ENCODE assay signal across 21 cellular contexts in the genomic region with DNA sequence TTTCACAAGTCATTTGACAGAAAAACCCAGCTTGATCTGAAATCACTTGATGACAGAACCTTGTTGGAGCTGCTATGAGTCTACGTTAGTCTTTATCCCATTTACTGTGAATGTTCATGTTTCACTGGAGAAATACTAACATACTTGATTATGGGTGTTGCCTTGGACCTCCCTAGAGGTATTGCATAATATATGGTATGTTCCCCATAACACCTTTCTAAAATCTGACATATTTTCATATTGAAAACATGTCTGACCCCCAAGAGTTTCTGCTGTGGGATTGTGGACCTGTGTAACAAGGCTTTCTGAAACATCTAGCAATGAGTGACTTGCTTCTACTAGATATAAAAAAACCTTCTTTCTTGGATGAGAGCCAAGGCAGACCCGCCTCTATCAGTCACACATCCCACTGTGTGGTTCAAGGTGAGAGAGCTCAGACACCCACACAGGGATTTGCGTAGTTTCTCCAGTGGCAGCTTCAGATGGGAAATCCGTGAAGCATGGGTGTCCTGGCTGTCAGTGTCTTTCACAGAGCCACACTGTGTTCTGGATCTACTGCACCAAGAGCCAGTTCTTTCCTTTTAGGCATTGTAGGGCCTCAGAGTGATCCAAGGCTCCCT. TPM values are rescaled to one million over a fixed set of nuclear protein-coding genes. Genes with fewer than 3 reads are reported as not detected.
DNase-seq lines count a peak whose midpoint lies in the region; ATAC-seq and TF ChIP-seq lines count a peak whose summit lies in the region.
"Had no signal": no experiment of that assay in that cellular context is flagged by ENCODE, and none has a peak within 500 bp of the region (broad histone marks: within the 10 kb centered on the region; RNA-seq: fewer than 3 reads in every experiment).

No MANE protein-coding gene starts in this region.

- intact Hi-C loops in MCF 10A (cut with micrococcal nuclease), result no loop called here
- intact Hi-C loops in mammary epithelial cell (cut with micrococcal nuclease), result no loop called here
- intact Hi-C loops in PC-3 (cut with micrococcal nuclease), result loop anchor here (10.0 kb wide), 1 partner anchor 152 kb away; the partner anchor contains the start of gene PPP2R5A

- BruUV-seq in MCF 10A (replicated peaks; lab: Mats Ljungman, UMichigan) (no TSS peak), mammary epithelial cell (replicated peaks; lab: Mats Ljungman, UMichigan) (no TSS peak), PC-3 (replicated peaks; lab: Mats Ljungman, UMichigan) (no TSS peak)

- peaks cover 38% of the 10 kb centered on the region for H3K4me1 Mint-ChIP-seq in MCF 10A (ENCODE audit: insufficient read depth, unreplicated experiment)
- H3K4me1 Mint-ChIP-seq in stimulated activated effector memory CD8-positive, alpha-beta T cell treated with anti-CD3 and anti-CD28 coated beads, Interleukin-12 subunit alpha, Interleukin-12 subunit beta, amount 100 ng/mL, for 72 hours, result peaks cover 18% of the 10 kb centered on the region

- no peaks in the 10 kb centered on the region for H3F3A ChIP-seq in PC-3 (ENCODE audit: low read length, unreplicated experiment)

- TF ChIP-seq POLR2A in gastroesophageal sphincter (IDR thresholded peaks at IDR 0.05), result no peak

- no peaks in the 10 kb centered on the region for H3K9me2 ChIP-seq in PC-3 (replicated peaks; ENCODE audit: low read length)

- DNase-seq in DMS53 (lab: John Stamatoyannopoulos, UW), result peak; percentile 12
- no peak for DNase-seq in DMS53 treated with DMSO at 0.1 percent for 48 hours (lab: John Stamatoyannopoulos, UW; ENCODE audit: unreplicated experiment)
- DNase-seq in MCF 10A (ENCODE audit: unreplicated experiment), result peak; percentile 41
- DNase-seq in mammary epithelial cell, result no peak
- DNase-seq in PC-3, result peak; percentile 35
- DNase-seq in stimulated activated effector memory CD8-positive, alpha-beta T cell treated with anti-CD3 and anti-CD28 coated beads, Interleukin-12 subunit alpha, Interleukin-12 subunit beta, amount 100 ng/mL, for 72 hours (ENCODE audit: low spot score in 2 of 2), result no peak
- DNase-seq in SKM-1 treated with dmso at 0.1 percent for 144 hours (lab: John Stamatoyannopoulos, UW; ENCODE audit: unreplicated experiment), result no peak
- DNase-seq: CD4-positive, CD25-positive, alpha-beta regulatory T cell; islet precursor cell; naive thymus-derived CD8-positive, alpha-beta T cell; NCI-H1092 treated with DMSO at 0.1 percent for 48 hours; NCI-H2029; NCI-H510A; SJCRH30; stimulated activated CD8-positive, alpha-beta memory T cell treated with anti-CD3 and anti-CD28 coated beads, Interleukin-4, amount 100 ng/mL, for 48 hours; stomach; T-cell; thyroid gland had no signal

- H3K4me2 ChIP-seq in mammary epithelial cell (ENCODE audit: insufficient read depth, low read depth, low read length) (no peak overlapping the region), PC-3 (ENCODE audit: low read length) (no peak overlapping the region)
- H3K4me2 ChIP-seq: GM23338 had no signal

- dilution Hi-C loops in mammary epithelial cell (cut with HindIII; ENCODE audit: low sequenced_read_pairs), result no loop called here

- H3K4me1 ChIP-seq in mammary epithelial cell (ENCODE audit: insufficient read depth, low read length) (peaks cover 6% of the 10 kb centered on the region), PC-3 (ENCODE audit: insufficient read depth, low read length) (peaks cover 11% of the 10 kb centered on the region), gastroesophageal sphincter (peaks cover 0 to 46% (median 11%) of the 10 kb centered on the region in 3 donors)
- H3K4me1 ChIP-seq: SJCRH30 had no signal

- H3K27me3 Mint-ChIP-seq in MCF 10A (ENCODE audit: insufficient read depth, unreplicated experiment), result no peaks in the 10 kb centered on the region
- H3K27me3 Mint-ChIP-seq: CD4-positive, CD25-positive, alpha-beta regulatory T cell; naive thymus-derived CD8-positive, alpha-beta T cell; T-cell had no signal

- peak overlapping the region; percentile 33 for H3K27ac Mint-ChIP-seq in MCF 10A (ENCODE audit: low read depth, unreplicated experiment)
- peak overlapping the region; percentile 15 for H3K27ac Mint-ChIP-seq in stimulated activated effector memory CD8-positive, alpha-beta T cell treated with anti-CD3 and anti-CD28 coated beads, Interleukin-12 subunit alpha, Interleukin-12 subunit beta, amount 100 ng/mL, for 72 hours
- H3K27ac Mint-ChIP-seq: CD4-positive, CD25-positive, alpha-beta regulatory T cell; GM23338; T-cell had no signal

- 89% methylated on average over 4 of the region's 4 CpGs for WGBS in mammary epithelial cell (ENCODE audit: low coverage, missing lambda C conversion rate)
- 71 to 75% methylated on average over 1 to 2 of the region's 4 CpGs for WGBS in gastroesophageal sphincter (ENCODE audit: low coverage in 1 of 2), 2 donors

- no peak overlapping the region for H2AFZ ChIP-seq in mammary epithelial cell (ENCODE audit: low read depth, low read length)
- no peak overlapping the region for H2AFZ ChIP-seq in PC-3 (ENCODE audit: low read length)
- H2AFZ ChIP-seq: GM23338 had no signal

- H3K27ac ChIP-seq in mammary epithelial cell (ENCODE audit: insufficient read depth, low read depth, low read length), result no peak overlapping the region
- no peak overlapping the region for H3K27ac ChIP-seq in PC-3 (ENCODE audit: low read length)
- no peak overlapping the region for H3K27ac ChIP-seq in gastroesophageal sphincter
- H3K27ac ChIP-seq: SJCRH30, skin epidermis, stomach, thyroid gland had no signal

- no peaks in the 10 kb centered on the region for H3K9me3 Mint-ChIP-seq in MCF 10A (ENCODE audit: unreplicated experiment)
- no peaks in the 10 kb centered on the region for H3K9me3 Mint-ChIP-seq in stimulated activated effector memory CD8-positive, alpha-beta T cell treated with anti-CD3 and anti-CD28 coated beads, Interleukin-12 subunit alpha, Interleukin-12 subunit beta, amount 100 ng/mL, for 72 hours
- H3K9me3 Mint-ChIP-seq: CD4-positive, CD25-positive, alpha-beta regulatory T cell; GM23338; naive thymus-derived CD8-positive, alpha-beta T cell; T-cell had no signal

- no peak for TF ChIP-seq CTCF in MCF 10A (IDR thresholded peaks at IDR 0.05; ENCODE audit: unreplicated experiment)
- TF ChIP-seq CTCF in mammary epithelial cell (conservative IDR thresholded peaks at IDR 0.05 in 1 of 2, IDR thresholded peaks at IDR 0.05 in 1 of 2; ENCODE audit: extremely low read depth in 1 of 2, insufficient read depth in 1 of 2, low read depth in 1 of 2, low read length in 2 of 2), result no peak
- TF ChIP-seq CTCF in PC-3 (conservative IDR thresholded peaks at IDR 0.05; ENCODE audit: low read depth, low read length), result no peak
- no peak for TF ChIP-seq CTCF in gastroesophageal sphincter (IDR thresholded peaks at IDR 0.05)

- no peak for ATAC-seq in PC-3
- ATAC-seq in stimulated activated effector memory CD8-positive, alpha-beta T cell treated with anti-CD3 and anti-CD28 coated beads, Interleukin-12 subunit alpha, Interleukin-12 subunit beta, amount 100 ng/mL, for 72 hours, result no peak
- ATAC-seq in gastroesophageal sphincter, result no peak
- ATAC-seq: GM23338; naive thymus-derived CD8-positive, alpha-beta T cell; T-cell had no signal

- H4K20me1 ChIP-seq in mammary epithelial cell (ENCODE audit: insufficient read depth, low read length) (no peaks in the 10 kb centered on the region), PC-3 (ENCODE audit: low read length) (no peaks in the 10 kb centered on the region)

- no peak overlapping the region for H3K4me3 Mint-ChIP-seq in MCF 10A (ENCODE audit: unreplicated experiment)
- no peak overlapping the region for H3K4me3 Mint-ChIP-seq in stimulated activated effector memory CD8-positive, alpha-beta T cell treated with anti-CD3 and anti-CD28 coated beads, Interleukin-12 subunit alpha, Interleukin-12 subunit beta, amount 100 ng/mL, for 72 hours
- H3K4me3 Mint-ChIP-seq: GM23338; naive thymus-derived CD8-positive, alpha-beta T cell; T-cell had no signal

- in situ Hi-C loops in mammary epithelial cell (cut with MboI; ENCODE audit: low sequenced_read_pairs in 2 of 2), result loop anchor here in 1 of 2 donors (25.0 kb wide), 1 partner anchor 750 kb away; the partner anchor contains the start of gene NEK2

- H3K4me3 ChIP-seq in mammary epithelial cell (replicated peaks in 1 of 3; ENCODE audit: insufficient read depth in 1 of 3, low read depth in 2 of 3, low read length in 3 of 3) (no peak overlapping the region), PC-3 (ENCODE audit: low read length) (no peak overlapping the region), gastroesophageal sphincter (no peak overlapping the region)
- H3K4me3 ChIP-seq: GM23338, SJCRH30, skin epidermis, stomach, thyroid gland had no signal

- H3K79me2 ChIP-seq in mammary epithelial cell (ENCODE audit: insufficient read depth, low read length) (peaks cover 61% of the 10 kb centered on the region), PC-3 (ENCODE audit: low read length) (peaks cover 64% of the 10 kb centered on the region)

- H3K36me3 ChIP-seq in mammary epithelial cell (ENCODE audit: insufficient read depth, low read length) (no peaks in the 10 kb centered on the region), PC-3 (ENCODE audit: low read depth, low read length) (0 out of 2 replicates have a peak, but pooled peaks cover 7% of the 10 kb centered on the region), gastroesophageal sphincter (no peaks in the 10 kb centered on the region)
- H3K36me3 ChIP-seq: SJCRH30, stomach, thyroid gland had no signal

- no peaks in the 10 kb centered on the region for H3K9me3 ChIP-seq in mammary epithelial cell (replicated peaks; ENCODE audit: insufficient read depth, low read length)
- no peaks in the 10 kb centered on the region for H3K9me3 ChIP-seq in PC-3 (ENCODE audit: low read length)
- no peaks in the 10 kb centered on the region for H3K9me3 ChIP-seq in gastroesophageal sphincter
- H3K9me3 ChIP-seq: SJCRH30, stomach, thyroid gland had no signal

- POLR2A ChIA-PET in MCF 10A (lab: Yijun Ruan, JAX), result interaction anchor here (0.6 to 1.1 kb wide), 3 partner anchors 23 to 86 kb away, joined by 3 to 4 read pairs (median 3); partner anchors contain the start of gene PACC1
- POLR2A ChIA-PET in PC-3 (lab: Charles Lee; ENCODE audit: unreplicated experiment), result interaction anchor here (0.5 kb wide), 1 partner anchor 370 kb away, joined by 3 read pairs; no protein-coding TSS in a partner anchor

- CTCF ChIA-PET in MCF 10A (lab: Yijun Ruan, JAX), result interaction anchor here (0.6 to 11.1 kb wide), 5 partner anchors 20 to 755 kb away, joined by 3 to 160 read pairs (median 5); no protein-coding TSS in a partner anchor
- CTCF ChIA-PET in mammary epithelial cell (lab: Charles Lee; ENCODE audit: low non-redundant PET), result no interaction called here
- CTCF ChIA-PET in PC-3 (lab: Charles Lee), result no interaction called here

- H3K9ac ChIP-seq in mammary epithelial cell (ENCODE audit: insufficient read depth, low read length), result no peak overlapping the region
- no peak overlapping the region for H3K9ac ChIP-seq in PC-3 (ENCODE audit: low read length)

- H3K27me3 ChIP-seq in mammary epithelial cell (ENCODE audit: insufficient read depth, low read length), result no peaks in the 10 kb centered on the region
- no peaks in the 10 kb centered on the region for H3K27me3 ChIP-seq in PC-3 (ENCODE audit: low read length)
- no peaks in the 10 kb centered on the region for H3K27me3 ChIP-seq in gastroesophageal sphincter
- H3K27me3 ChIP-seq: SJCRH30, stomach, thyroid gland had no signal

- H3K36me3 Mint-ChIP-seq in MCF 10A (ENCODE audit: insufficient read depth, unreplicated experiment), result peaks cover 17% of the 10 kb centered on the region
- H3K36me3 Mint-ChIP-seq in stimulated activated effector memory CD8-positive, alpha-beta T cell treated with anti-CD3 and anti-CD28 coated beads, Interleukin-12 subunit alpha, Interleukin-12 subunit beta, amount 100 ng/mL, for 72 hours, result no peaks in the 10 kb centered on the region

- TF ChIP-seq EP300 in gastroesophageal sphincter (IDR thresholded peaks at IDR 0.05), result no peak

RNA-seq across cellular contexts. Expression of gene NENF, which starts 4.6 kb away (rescaled TPM):
- total RNA-seq in MCF 10A (2022) (110 and 122 TPM in 2 replicates), mammary epithelial cell (10 to 100 TPM; 35.5 to 46.2 TPM), PC-3 (2014; rRNA removed) (153 and 161 TPM in 2 replicates), gastroesophageal sphincter (100 to 1,000 TPM in 1 of 4 donors, 10 to 100 TPM in 3; 42.8 to 113 (median 75.7) TPM)
- polyA plus RNA-seq in mammary epithelial cell, result 37.5 TPM
- 8.3 TPM for polyA minus RNA-seq in mammary epithelial cell

RNA-seq across cellular contexts. Expression of gene PACC1, which starts 22.6 kb away (rescaled TPM):
- 23.0 and 23.3 TPM in 2 replicates for total RNA-seq in MCF 10A (2022)
- 10 to 100 TPM; 10.2 to 10.7 TPM for total RNA-seq in mammary epithelial cell
- polyA plus RNA-seq in mammary epithelial cell, result 9.8 TPM
- polyA minus RNA-seq in mammary epithelial cell, result 8.5 TPM
- total RNA-seq in PC-3 (2014; rRNA removed), result 18.7 and 37.5 TPM in 2 replicates
- total RNA-seq in gastroesophageal sphincter, result 1 to 10 TPM; 2.8 to 6.0 (median 3.4) TPM

Comparison
In these comparisons a context has a peak if more than half of its experiments do, and no peak if none do; other contexts are left out.
1. DNase-seq: peak in DMS53 (single experiment), MCF 10A (single experiment) and PC-3 (single experiment); none in DMS53 treated with DMSO at 0.1 percent for 48 hours (single experiment), mammary epithelial cell (single experiment), stimulated activated effector memory CD8-positive, alpha-beta T cell treated with anti-CD3 and anti-CD28 coated beads, Interleukin-12 subunit alpha, Interleukin-12 subunit beta, amount 100 ng/mL, for 72 hours (0 of 2) and SKM-1 treated with dmso at 0.1 percent for 144 hours (single experiment).